Comparison of ENCODE assay signal across 8 cellular contexts in genomic region chr13:59318320-59318930, GRCh38.
DNase-seq lines count a peak whose midpoint lies in the region; ATAC-seq and TF ChIP-seq lines count a peak whose summit lies in the region.

No MANE protein-coding gene starts in this region.

- no peak overlapping the region for H3K4me2 ChIP-seq in IMR-90 (ENCODE audit: low read depth, low read length)

- H3K4me3 ChIP-seq in IMR-90 (ENCODE audit: insufficient read depth, low read depth, low read length) (no peak overlapping the region), cardiac muscle cell (no peak overlapping the region)

- no peak for TF ChIP-seq POLR2A in IMR-90 (IDR thresholded peaks at IDR 0.05; ENCODE audit: low read depth, low read length)

- no peak overlapping the region for H2AK9ac ChIP-seq in IMR-90 (replicated peaks; ENCODE audit: low read depth, low read length, poor library complexity)

- no peak overlapping the region for H2BK120ac ChIP-seq in IMR-90 (ENCODE audit: low read depth, low read length)

- intact Hi-C loops in IMR-90 (cut with micrococcal nuclease), result loop anchor here (1.0 to 2.0 kb wide), 2 partner anchors 412 to 1693 kb away; no protein-coding TSS in a partner anchor
- intact Hi-C loops in activated naive CD4-positive, alpha-beta T cell treated with anti-CD3 and anti-CD28 coated beads for 36 hours (cut with micrococcal nuclease), result loop anchor here (1.0 kb wide), 1 partner anchor 1691 kb away; no protein-coding TSS in a partner anchor

- BruUV-seq in IMR-90 (replicated peaks; lab: Mats Ljungman, UMichigan), result no TSS peak

- H3K4me1 Mint-ChIP-seq in activated naive CD4-positive, alpha-beta T cell treated with anti-CD3 and anti-CD28 coated beads for 36 hours (ENCODE audit: low read depth), result no peaks in the 10 kb centered on the region

- no peaks in the 10 kb centered on the region for H3K79me1 ChIP-seq in IMR-90 (ENCODE audit: low read depth in 1 of 2, low read length in 2 of 2)

- no peak overlapping the region for H4K5ac ChIP-seq in IMR-90 (ENCODE audit: low read depth, low read length)

- H3K27me3 Mint-ChIP-seq in activated naive CD4-positive, alpha-beta T cell treated with anti-CD3 and anti-CD28 coated beads for 36 hours (ENCODE audit: low read depth), result peaks cover 17% of the 10 kb centered on the region

- no peak overlapping the region for H3K14ac ChIP-seq in IMR-90 (replicated peaks; ENCODE audit: low read depth, low read length)

- dilution Hi-C loops in IMR-90 (cut with HindIII; ENCODE audit: low sequenced_read_pairs, unreplicated experiment), result no loop called here

- no peak overlapping the region for H3K4ac ChIP-seq in IMR-90 (ENCODE audit: low read depth, low read length)

- no peaks in the 10 kb centered on the region for H3K9me1 ChIP-seq in IMR-90 (ENCODE audit: insufficient read depth, low read length)

- H2AFZ ChIP-seq in IMR-90 (replicated peaks; ENCODE audit: low read length, poor library complexity), result no peak overlapping the region

- H3K27ac ChIP-seq in IMR-90 (ENCODE audit: insufficient read depth, low read length) (no peak overlapping the region), cardiac muscle cell (no peak overlapping the region)

- H3K18ac ChIP-seq in IMR-90 (ENCODE audit: low read depth, low read length), result no peak overlapping the region

- WGBS in IMR-90 (ENCODE audit: extremely low coverage in 2 of 2, insufficient read length in 1 of 2), 2 experiments, result 20% methylated on average over 1 of the region's 4 CpGs; no CpG with 5 or more reads in 1 of the 2 experiments

- H3K4me1 ChIP-seq in IMR-90 (ENCODE audit: control insufficient read depth, insufficient read depth, low read length), result no peaks in the 10 kb centered on the region
- no peaks in the 10 kb centered on the region for H3K4me1 ChIP-seq in cardiac muscle cell (ENCODE audit: low read depth)

- ATAC-seq in GM19395 (IDR thresholded peaks at IDR 0.05; ENCODE audit: unreplicated experiment) (peak; percentile 89), IMR-90 (ENCODE audit: low read depth) (peak; percentile 77)

- no peak overlapping the region for H4K8ac ChIP-seq in IMR-90 (ENCODE audit: low read depth in 2 of 2, low read length in 2 of 2)

- no peaks in the 10 kb centered on the region for H3K9me3 Mint-ChIP-seq in activated naive CD4-positive, alpha-beta T cell treated with anti-CD3 and anti-CD28 coated beads for 36 hours

- H3K23ac ChIP-seq in IMR-90 (ENCODE audit: low read depth, low read length), result no peak overlapping the region

- H2AK5ac ChIP-seq in IMR-90 (ENCODE audit: low read depth, low read length), result no peak overlapping the region

- no peaks in the 10 kb centered on the region for H3K36me3 Mint-ChIP-seq in activated naive CD4-positive, alpha-beta T cell treated with anti-CD3 and anti-CD28 coated beads for 36 hours (ENCODE audit: low read depth)

- H3K27ac Mint-ChIP-seq in activated naive CD4-positive, alpha-beta T cell treated with anti-CD3 and anti-CD28 coated beads for 36 hours, result no peak overlapping the region

- no peak overlapping the region for H3K4me3 Mint-ChIP-seq in activated naive CD4-positive, alpha-beta T cell treated with anti-CD3 and anti-CD28 coated beads for 36 hours

- no peak overlapping the region for H3K56ac ChIP-seq in IMR-90 (ENCODE audit: extremely low read depth, insufficient read depth, low read length)

- CTCF ChIA-PET in IMR-90 (lab: Yijun Ruan, JAX), result interaction anchor here (0.5 to 1.4 kb wide), 5 partner anchors 8 to 1007 kb away, joined by 4 read pairs; no protein-coding TSS in a partner anchor
- CTCF ChIA-PET in activated naive CD4-positive, alpha-beta T cell treated with anti-CD3 and anti-CD28 coated beads for 36 hours (lab: Charles Lee), result interaction anchor here (0.9 to 3.2 kb wide), 5 partner anchors 8 to 81 kb away, joined by 3 to 8 read pairs (median 5); no protein-coding TSS in a partner anchor

- no peak overlapping the region for H4K91ac ChIP-seq in IMR-90 (ENCODE audit: insufficient read depth, low read depth, low read length)

- peak; percentile 67 for TF ChIP-seq RAD21 in IMR-90 (IDR thresholded peaks at IDR 0.05; ENCODE audit: low read length)

- H2BK20ac ChIP-seq in IMR-90 (ENCODE audit: low read depth, low read length), result no peak overlapping the region

- peak; percentile 86 for DNase-seq in COLO668 (lab: John Stamatoyannopoulos, UW; ENCODE audit: unreplicated experiment)
- peak; percentile 46 for DNase-seq in IMR-90
- peak; percentile 54 for DNase-seq in RKO (ENCODE audit: low spot score)
- DNase-seq in activated naive CD4-positive, alpha-beta T cell treated with anti-CD3 and anti-CD28 coated beads for 36 hours, result peak; percentile 80
- DNase-seq in cardiac muscle cell (ENCODE audit: low read depth in 1 of 2, low spot score in 1 of 2), result peak; percentile 77 to 87
- DNase-seq in pulmonary artery endothelial cell (ENCODE audit: low read depth, low spot score), result peak; percentile 37
- DNase-seq in cerebellar nuclear complex (lab: John Stamatoyannopoulos, UW), result no peak

- no peaks in the 10 kb centered on the region for H3K27me3 ChIP-seq in IMR-90 (ENCODE audit: control insufficient read depth, insufficient read depth, low read length)
- H3K27me3 ChIP-seq in cardiac muscle cell, result no peaks in the 10 kb centered on the region

- no peaks in the 10 kb centered on the region for H3K36me3 ChIP-seq in IMR-90 (ENCODE audit: control insufficient read depth, insufficient read depth, low read length)
- no peaks in the 10 kb centered on the region for H3K36me3 ChIP-seq in cardiac muscle cell

- POLR2A ChIA-PET in IMR-90 (lab: Charles Lee; ENCODE audit: unreplicated experiment), result no interaction called here

- H3K9me3 ChIP-seq in IMR-90 (ENCODE audit: control insufficient read depth, insufficient read depth, low read length), result no peaks in the 10 kb centered on the region
- H3K9me3 ChIP-seq in cardiac muscle cell (ENCODE audit: low read depth), result no peaks in the 10 kb centered on the region

- no peak overlapping the region for H3K9ac ChIP-seq in IMR-90 (ENCODE audit: low read depth, low read length)

- in situ Hi-C loops in IMR-90 (cut with MboI; ENCODE audit: low sequenced_read_pairs), result loop anchor here (25.0 kb wide), 1 partner anchor 1681 kb away; the partner anchor contains the start of gene PCDH17

- no peaks in the 10 kb centered on the region for H4K20me1 ChIP-seq in IMR-90 (ENCODE audit: insufficient read depth, low read length)

- no peak overlapping the region for H2BK5ac ChIP-seq in IMR-90 (ENCODE audit: low read depth, low read length, poor library complexity, severe bottlenecking)

- H2BK15ac ChIP-seq in IMR-90 (ENCODE audit: low read depth, low read length), result no peak overlapping the region

- TF ChIP-seq CTCF in IMR-90 (conservative IDR thresholded peaks at IDR 0.05; ENCODE audit: low read depth, low read length) (peak; percentile 69), cardiac muscle cell (IDR thresholded peaks at IDR 0.05; ENCODE audit: low read depth, low read length) (peak; percentile 77)

TF ChIP-seq in IMR-90, 13 proteins besides CTCF, POLR2A, EP300 and RAD21:
- TF ChIP-seq USF2 (IDR thresholded peaks at IDR 0.05; ENCODE audit: low read depth, low read length) (no peak), SMC3 (IDR thresholded peaks at IDR 0.05; ENCODE audit: low read depth, low read length) (peak; percentile 67)

Comparison
In these comparisons a context has a peak if more than half of its experiments do, and no peak if none do; other contexts are left out.
1. DNase-seq: peak in COLO668 (single experiment), IMR-90 (single experiment), RKO (single experiment), activated naive CD4-positive, alpha-beta T cell treated with anti-CD3 and anti-CD28 coated beads for 36 hours (single experiment), cardiac muscle cell (2 of 2) and pulmonary artery endothelial cell (single experiment); none in cerebellar nuclear complex (0 of 2).